In genomic region chr3:43735618-43736017, GRCh38 we compare ENCODE assay signal across 24 cellular contexts.
"Had no signal": no experiment of that assay in that cellular context is flagged by ENCODE, and none has a peak within 500 bp of the region (broad histone marks: within the 10 kb centered on the region; RNA-seq: fewer than 3 reads in every experiment).

No MANE protein-coding gene starts in this region.

- H3K4me3 Mint-ChIP-seq: activated CD4-positive, alpha-beta T cell treated with anti-CD3 and anti-CD28 coated beads for 36 hours; activated naive CD8-positive, alpha-beta T cell; activated T-cell treated with anti-CD3 and anti-CD28 coated beads, Interleukin-2, amount 50 U/mL, for 72 hours; effector memory CD8-positive, alpha-beta T cell; naive B cell; stimulated activated effector memory CD8-positive, alpha-beta T cell treated with anti-CD3 and anti-CD28 coated beads, Interleukin-12 subunit alpha, Interleukin-12 subunit beta, amount 100 ng/mL, for 72 hours; stimulated activated naive CD8-positive, alpha-beta T cell treated with anti-CD3 and anti-CD28 coated beads, Interleukin-15, Interleukin-2, amounts not matched to agents 100 ng/mL and 50 ng/mL, for 24 hours; T-cell; T-helper 2 cell treated with Interferon-gamma antibody and Interleukin-4, amounts not matched to agents 5 μg/mL and 100 μg/mL, for 36 hours had no signal

- H3K27me3 ChIP-seq: brain microvascular endothelial cell, foreskin keratinocyte, heart left ventricle, ovary, right lobe of liver had no signal

- H3K36me3 Mint-ChIP-seq: naive B cell; stimulated activated effector memory CD8-positive, alpha-beta T cell treated with anti-CD3 and anti-CD28 coated beads, Interleukin-12 subunit alpha, Interleukin-12 subunit beta, amount 100 ng/mL, for 72 hours had no signal

- H3K27ac Mint-ChIP-seq: activated CD4-positive, alpha-beta T cell treated with anti-CD3 and anti-CD28 coated beads for 36 hours; activated naive CD8-positive, alpha-beta T cell; activated T-cell treated with anti-CD3 and anti-CD28 coated beads, Interleukin-2, amount 50 U/mL, for 72 hours; effector memory CD8-positive, alpha-beta T cell; progenitor cell of endocrine pancreas; stimulated activated effector memory CD8-positive, alpha-beta T cell treated with anti-CD3 and anti-CD28 coated beads, Interleukin-12 subunit alpha, Interleukin-12 subunit beta, amount 100 ng/mL, for 72 hours; stimulated activated naive CD8-positive, alpha-beta T cell treated with anti-CD3 and anti-CD28 coated beads, Interleukin-15, Interleukin-2, amounts not matched to agents 100 ng/mL and 50 ng/mL, for 24 hours; T-cell; T-helper 2 cell treated with Interferon-gamma antibody and Interleukin-4, amounts not matched to agents 5 μg/mL and 100 μg/mL, for 36 hours had no signal

- H3K36me3 ChIP-seq: brain microvascular endothelial cell, ovary, right lobe of liver had no signal

- H3K4me1 ChIP-seq: foreskin keratinocyte had no signal

- ATAC-seq: activated CD4-positive, alpha-beta T cell treated with anti-CD3 and anti-CD28 coated beads for 36 hours; activated T-cell treated with anti-CD3 and anti-CD28 coated beads, Interleukin-2, amount 50 U/mL, for 72 hours; effector memory CD8-positive, alpha-beta T cell; foreskin keratinocyte; heart left ventricle; left ventricle myocardium superior; stimulated activated effector memory CD8-positive, alpha-beta T cell treated with anti-CD3 and anti-CD28 coated beads, Interleukin-12 subunit alpha, Interleukin-12 subunit beta, amount 100 ng/mL, for 72 hours; T-cell had no signal

- DNase-seq: activated CD4-positive, alpha-beta T cell treated with anti-CD3 and anti-CD28 coated beads for 36 hours; activated CD4-positive, CD25-positive, alpha-beta regulatory T cell; activated naive CD4-positive, alpha-beta T cell treated with Interleukin-2 at 50 U/mL for 16 hours; activated T-cell treated with anti-CD3 and anti-CD28 coated beads for 4 hours; activated T-cell treated with anti-CD3 and anti-CD28 coated beads, Interleukin-2, amount 50 U/mL, for 72 hours; anterior cingulate cortex; brain microvascular endothelial cell; cortex of kidney; effector memory CD8-positive, alpha-beta T cell; erythroblast; foreskin keratinocyte; heart left ventricle; left ventricle myocardium superior; naive B cell; ovary; right lobe of liver; stimulated activated CD4-positive, alpha-beta T cell treated with anti-CD3 and anti-CD28 coated beads, Interleukin-4, amount 100 ng/mL, for 24 hours; T-cell had no signal

- H3K4me1 Mint-ChIP-seq: activated CD4-positive, alpha-beta T cell treated with anti-CD3 and anti-CD28 coated beads for 36 hours; stimulated activated effector memory CD8-positive, alpha-beta T cell treated with anti-CD3 and anti-CD28 coated beads, Interleukin-12 subunit alpha, Interleukin-12 subunit beta, amount 100 ng/mL, for 72 hours; T-cell had no signal

- H3K9me3 Mint-ChIP-seq: activated T-cell treated with anti-CD3 and anti-CD28 coated beads, Interleukin-2, amount 50 U/mL, for 72 hours; effector memory CD8-positive, alpha-beta T cell; naive B cell; stimulated activated effector memory CD8-positive, alpha-beta T cell treated with anti-CD3 and anti-CD28 coated beads, Interleukin-12 subunit alpha, Interleukin-12 subunit beta, amount 100 ng/mL, for 72 hours; stimulated activated naive CD8-positive, alpha-beta T cell treated with anti-CD3 and anti-CD28 coated beads, Interleukin-15, Interleukin-2, amounts not matched to agents 100 ng/mL and 50 ng/mL, for 24 hours; T-cell; T-helper 2 cell treated with Interferon-gamma antibody and Interleukin-4, amounts not matched to agents 5 μg/mL and 100 μg/mL, for 36 hours had no signal

- H3K4me3 ChIP-seq: heart left ventricle, ovary, right lobe of liver, skin epidermis had no signal

- H3K27ac ChIP-seq: brain microvascular endothelial cell, foreskin keratinocyte, heart left ventricle, ovary, right lobe of liver, skin epidermis had no signal

- H3K9me3 ChIP-seq: heart left ventricle, ovary, right lobe of liver had no signal

- H3K27me3 Mint-ChIP-seq: activated CD4-positive, alpha-beta T cell treated with anti-CD3 and anti-CD28 coated beads for 36 hours; activated naive CD8-positive, alpha-beta T cell; progenitor cell of endocrine pancreas; stimulated activated naive CD8-positive, alpha-beta T cell treated with anti-CD3 and anti-CD28 coated beads, Interleukin-15, Interleukin-2, amounts not matched to agents 100 ng/mL and 50 ng/mL, for 24 hours; T-cell had no signal
